Comparison of ENCODE assay signal across 12 cellular contexts in the genomic region with DNA sequence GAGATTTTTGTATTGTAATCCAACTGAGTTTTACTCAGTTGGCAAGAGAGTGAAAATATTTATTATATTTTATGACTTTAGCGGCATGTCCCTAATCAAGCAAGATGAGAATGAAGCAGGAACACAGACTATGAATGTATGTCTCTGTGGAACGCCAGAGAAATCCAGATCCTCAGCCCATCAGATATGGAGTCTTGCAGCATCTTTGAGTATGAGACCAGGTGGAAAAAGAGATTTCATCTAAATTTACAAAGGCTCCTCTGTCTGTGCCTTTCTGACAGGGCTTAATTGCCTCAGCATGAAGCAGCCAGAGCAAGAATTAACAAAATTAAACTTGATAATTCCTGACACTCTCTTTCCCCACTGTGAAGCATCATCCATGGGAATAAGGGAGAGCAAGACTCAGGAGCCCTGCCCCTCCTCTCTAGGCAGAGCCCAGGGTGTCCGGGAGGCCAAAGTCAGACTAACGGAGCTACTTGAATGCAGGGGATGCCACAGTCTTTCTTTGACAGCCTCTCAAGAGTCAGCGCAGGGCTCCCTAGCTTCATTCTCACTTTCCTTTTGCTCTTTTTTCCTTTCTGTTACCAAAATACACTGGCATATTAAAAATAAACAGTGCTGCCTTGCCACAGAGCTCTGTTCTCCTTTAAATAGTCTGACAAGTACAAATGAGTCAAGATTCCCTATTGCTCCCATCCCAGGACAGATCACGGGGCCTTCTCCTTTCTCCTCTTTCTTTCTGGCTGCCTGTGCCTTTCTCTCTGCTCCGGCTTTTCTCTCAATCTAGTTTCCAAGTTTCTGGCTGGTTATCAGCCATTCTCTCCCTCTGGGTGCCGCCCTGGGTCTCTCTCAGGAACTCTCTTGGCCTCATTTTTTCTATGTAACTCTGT.
A peak's percentile ranks its signal among the peaks of the same experiment; 100 is the strongest.
DNase-seq lines count a peak whose midpoint lies in the region; ATAC-seq and TF ChIP-seq lines count a peak whose summit lies in the region.
"Had no signal": no experiment of that assay in that cellular context is flagged by ENCODE, and none has a peak within 500 bp of the region (broad histone marks: within the 10 kb centered on the region; RNA-seq: fewer than 3 reads in every experiment).

No MANE protein-coding gene starts in this region.

- DNase-seq in AG08396 (ENCODE audit: low spot score) (peak; percentile 28), ascending aorta (ENCODE audit: low spot score in 2 of 2) (no peak), heart left ventricle (no peak), HuH-7.5 (ENCODE audit: low spot score) (no peak), erythroblast (lab: John Stamatoyannopoulos, UW) (no peak)
- DNase-seq: activated naive CD8-positive, alpha-beta T cell treated with anti-CD3 and anti-CD28 coated beads, Interleukin-2, amount 50 U/mL, for 24 hours; NCI-H1436 treated with DMSO at 0.1 percent for 48 hours; NCI-H774 had no signal

- H3K27me3 Mint-ChIP-seq in activated T-helper 17 cell treated with anti-CD3 and anti-CD28 coated beads, Interleukin-2, amount 50 U/mL, for 72 hours, result no peaks in the 10 kb centered on the region
- H3K27me3 Mint-ChIP-seq: activated naive CD8-positive, alpha-beta T cell treated with anti-CD3 and anti-CD28 coated beads, Interleukin-2, amount 50 U/mL, for 24 hours had no signal

- intact Hi-C loops in ascending aorta (cut with DNase I) (no loop called here), heart left ventricle (cut with DNase I) (no loop called here)

- H3K27ac ChIP-seq in ascending aorta (peak overlapping the region; percentile 72 to 79), heart left ventricle (peak overlapping the region in 8 of 12 donors; percentile 34 to 78 (median 66)), rectal smooth muscle tissue (ENCODE audit: low read depth, low read length) (peak overlapping the region; percentile 10)

- H3K9ac ChIP-seq in rectal smooth muscle tissue (ENCODE audit: low read length), result no peak overlapping the region

- no peak overlapping the region for H3K4me3 Mint-ChIP-seq in activated T-helper 17 cell treated with anti-CD3 and anti-CD28 coated beads, Interleukin-2, amount 50 U/mL, for 72 hours
- H3K4me3 Mint-ChIP-seq: activated naive CD8-positive, alpha-beta T cell treated with anti-CD3 and anti-CD28 coated beads, Interleukin-2, amount 50 U/mL, for 24 hours had no signal

- WGBS in heart left ventricle, 4 donors, result 58 to 71% (median 63%) methylated on average over 8 of the region's 8 CpGs

- TF ChIP-seq POLR2A in heart left ventricle (IDR thresholded peaks at IDR 0.05) (no peak), erythroblast (IDR thresholded peaks at IDR 0.05; ENCODE audit: low read length) (no peak)

- H3K9me3 Mint-ChIP-seq in activated T-helper 17 cell treated with anti-CD3 and anti-CD28 coated beads, Interleukin-2, amount 50 U/mL, for 72 hours, result peaks cover 18% of the 10 kb centered on the region

- ATAC-seq in heart left ventricle (peak in 3 of 4 donors; percentile 72 to 93 (median 73)), GM21515 (IDR thresholded peaks at IDR 0.05; ENCODE audit: unreplicated experiment) (no peak)
- no peak for ATAC-seq in activated T-helper 17 cell treated with anti-CD3 and anti-CD28 coated beads, Interleukin-2, amount 50 U/mL, for 72 hours (replicated peaks)
- ATAC-seq: activated naive CD8-positive, alpha-beta T cell treated with anti-CD3 and anti-CD28 coated beads, Interleukin-2, amount 50 U/mL, for 24 hours; HCT116 had no signal

- no peaks in the 10 kb centered on the region for H3K4me1 Mint-ChIP-seq in activated T-helper 17 cell treated with anti-CD3 and anti-CD28 coated beads, Interleukin-2, amount 50 U/mL, for 72 hours

- no peak overlapping the region for H3K27ac Mint-ChIP-seq in activated T-helper 17 cell treated with anti-CD3 and anti-CD28 coated beads, Interleukin-2, amount 50 U/mL, for 72 hours
- H3K27ac Mint-ChIP-seq: activated naive CD8-positive, alpha-beta T cell treated with anti-CD3 and anti-CD28 coated beads, Interleukin-2, amount 50 U/mL, for 24 hours had no signal

- peaks cover 0 to 11% of the 10 kb centered on the region in 2 donors for H3K4me1 ChIP-seq in ascending aorta
- H3K4me1 ChIP-seq in heart left ventricle, result peaks cover 0 to 11% (median 0%) of the 10 kb centered on the region in 12 donors
- H3K4me1 ChIP-seq in rectal smooth muscle tissue (ENCODE audit: control insufficient read depth, insufficient read depth, low read length), result peaks cover 7% of the 10 kb centered on the region

- H3K36me3 ChIP-seq in ascending aorta (no peaks in the 10 kb centered on the region), heart left ventricle (no peaks in the 10 kb centered on the region), rectal smooth muscle tissue (ENCODE audit: control insufficient read depth, insufficient read depth, low read length) (no peaks in the 10 kb centered on the region)

- H3K27me3 ChIP-seq in ascending aorta (no peaks in the 10 kb centered on the region), heart left ventricle (no peaks in the 10 kb centered on the region), rectal smooth muscle tissue (ENCODE audit: control insufficient read depth, insufficient read depth, low read length) (no peaks in the 10 kb centered on the region)

- H3K4me3 ChIP-seq in ascending aorta, result peak overlapping the region in 1 of 2 donors; percentile 25
- H3K4me3 ChIP-seq in heart left ventricle, result peak overlapping the region in 1 of 12 donors; percentile 20
- no peak overlapping the region for H3K4me3 ChIP-seq in rectal smooth muscle tissue (ENCODE audit: low read length)

- no peaks in the 10 kb centered on the region for H3K36me3 Mint-ChIP-seq in activated T-helper 17 cell treated with anti-CD3 and anti-CD28 coated beads, Interleukin-2, amount 50 U/mL, for 72 hours (ENCODE audit: low read depth)

- TF ChIP-seq CTCF in ascending aorta (IDR thresholded peaks at IDR 0.05), result no peak
- TF ChIP-seq CTCF in heart left ventricle (IDR thresholded peaks at IDR 0.05), result no peak

- H3K9me3 ChIP-seq in ascending aorta (no peaks in the 10 kb centered on the region), heart left ventricle (peaks cover 0 to 13% (median 2%) of the 10 kb centered on the region in 12 donors)

Comparison
In these comparisons a context has a peak if more than half of its experiments do, and no peak if none do; other contexts are left out.
1. H3K27ac ChIP-seq: peak in every context shown above with its lines; median percentile 76 in ascending aorta; 66 in heart left ventricle; 10 in rectal smooth muscle tissue.
2. ATAC-seq: peak in heart left ventricle (3 of 4); none in activated T-helper 17 cell treated with anti-CD3 and anti-CD28 coated beads, Interleukin-2, amount 50 U/mL, for 72 hours (single experiment) and GM21515 (single experiment).